1 cellular context compared by ENCODE assay signal in genomic region chr9:22148876-22149637, GRCh38.
TF ChIP-seq lines count a peak whose summit lies in the region.

No MANE protein-coding gene starts in this region.

TF ChIP-seq in SK-N-SH, 30 proteins besides CTCF, POLR2A, EP300 and RAD21 (continued from another document):
- TF ChIP-seq REST (IDR thresholded peaks at IDR 0.05; ENCODE audit: low read depth, low read length): no peak
- TF ChIP-seq POLR2AphosphoS5 (IDR thresholded peaks at IDR 0.05; ENCODE audit: low read depth, low read length): no peak
